In genomic region chr4:83581411-83582288, GRCh38 we compare ENCODE assay signal across 10 cellular contexts. TPM values are rescaled to one million over a fixed set of nuclear protein-coding genes. Genes with fewer than 3 reads are reported as not detected.
DNase-seq lines count a peak whose midpoint lies in the region; ATAC-seq, FAIRE-seq and TF ChIP-seq lines count a peak whose summit lies in the region.
"Had no signal": no experiment of that assay in that cellular context is flagged by ENCODE, and none has a peak within 500 bp of the region (broad histone marks: within the 10 kb centered on the region; RNA-seq: fewer than 3 reads in every experiment).

No MANE protein-coding gene starts in this region.

- H4K8ac ChIP-seq in trophoblast cell (ENCODE audit: low read depth, low read length): no peak overlapping the region

- CTCF ChIA-PET in HepG2 (lab: Yijun Ruan, JAX; ENCODE audit: low intra/inter-chr PET ratio, low total read pairs): interaction anchor here (1.1 kb wide), 1 partner anchor 72 kb away, joined by 3 read pairs; no protein-coding TSS in a partner anchor
- CTCF ChIA-PET in activated CD8-positive, alpha-beta T cell treated with anti-CD3 and anti-CD28 coated beads, Interleukin-2, amount 10 ng/mL, durations not matched to agents 7 days and 5 days (lab: Charles Lee): interaction anchor here (2.0 kb wide), 1 partner anchor 73 kb away, joined by 12 read pairs; no protein-coding TSS in a partner anchor

- no CpG with 5 or more reads among the region's 10 CpGs for WGBS in trophoblast cell (ENCODE audit: extremely low coverage, insufficient coverage, insufficient read length)
- WGBS in HepG2 (ENCODE audit: low lambda C conversion rate): 92% methylated on average over 10 of the region's 10 CpGs

- H3K23ac ChIP-seq in trophoblast cell (ENCODE audit: low read length): no peak overlapping the region

- no peak overlapping the region for H2BK120ac ChIP-seq in trophoblast cell (ENCODE audit: insufficient read depth, low read length, poor library complexity)

- H3K9me3 ChIP-seq in Karpas-422 (ENCODE audit: low read length): no peaks in the 10 kb centered on the region
- peaks cover 3% of the 10 kb centered on the region for H3K9me3 ChIP-seq in trophoblast cell (ENCODE audit: insufficient read depth, low read depth, low read length)
- H3K9me3 ChIP-seq in HepG2 (ENCODE audit: low read length): no peaks in the 10 kb centered on the region

- no peaks in the 10 kb centered on the region for H3K9me3 Mint-ChIP-seq in memory B cell
- no peaks in the 10 kb centered on the region for H3K9me3 Mint-ChIP-seq in activated CD8-positive, alpha-beta T cell treated with anti-CD3 and anti-CD28 coated beads, Interleukin-2, amount 10 ng/mL, durations not matched to agents 7 days and 5 days (ENCODE audit: insufficient read depth)

- H3K27me3 ChIP-seq in Karpas-422 (ENCODE audit: low read length) (no peaks in the 10 kb centered on the region), trophoblast cell (ENCODE audit: insufficient read depth, low read length) (no peaks in the 10 kb centered on the region), HepG2 (ENCODE audit: control insufficient read depth in 1 of 2, insufficient read depth in 2 of 2, low read length in 2 of 2) (no peaks in the 10 kb centered on the region; a peak in 1 of 5 replicates)

- no peak for FAIRE-seq in HepG2 (lab: Jason Lieb, UNC)
- FAIRE-seq: bronchial epithelial cell had no signal

- TF ChIP-seq RAD21 in HepG2 (CRISPR knock-in tag; IDR thresholded peaks at IDR 0.05): no peak

- no peak for TF ChIP-seq POLR2A in HepG2 (IDR thresholded peaks at IDR 0.05; ENCODE audit: insufficient read depth in 1 of 2, low read depth in 2 of 2, low read length in 2 of 2)

- H4K91ac ChIP-seq in trophoblast cell (ENCODE audit: low read depth, low read length): no peak overlapping the region

- BruUV-seq in HepG2 (replicated peaks; lab: Mats Ljungman, UMichigan): no TSS peak

- no peaks in the 10 kb centered on the region for H3K27me3 Mint-ChIP-seq in memory B cell
- H3K27me3 Mint-ChIP-seq in activated CD8-positive, alpha-beta T cell treated with anti-CD3 and anti-CD28 coated beads, Interleukin-2, amount 10 ng/mL, durations not matched to agents 7 days and 5 days (ENCODE audit: low read depth): peaks cover 6% of the 10 kb centered on the region

- H4K12ac ChIP-seq in trophoblast cell (ENCODE audit: low read depth, low read length): no peak overlapping the region

- peaks cover 11% of the 10 kb centered on the region for H3K4me1 ChIP-seq in Karpas-422 (ENCODE audit: low read length)
- H3K4me1 ChIP-seq in trophoblast cell (ENCODE audit: control insufficient read depth in 1 of 2, insufficient read depth in 2 of 2, low read length in 2 of 2): no peaks in the 10 kb centered on the region
- H3K4me1 ChIP-seq in HepG2 (ENCODE audit: insufficient read depth, low read length): peaks cover 7% of the 10 kb centered on the region

- intact Hi-C loops in HepG2 (cut with micrococcal nuclease; ENCODE audit: unreplicated experiment): loop anchor here (1.0 kb wide), 1 partner anchor 72 kb away; no protein-coding TSS in a partner anchor

- no peaks in the 10 kb centered on the region for H3K36me3 ChIP-seq in Karpas-422 (ENCODE audit: insufficient read depth, low read length)
- no peaks in the 10 kb centered on the region for H3K36me3 ChIP-seq in trophoblast cell (ENCODE audit: control insufficient read depth in 1 of 2, insufficient read depth in 2 of 2, low read length in 2 of 2)
- no peaks in the 10 kb centered on the region for H3K36me3 ChIP-seq in HepG2 (replicated peaks in 1 of 2; ENCODE audit: control insufficient read depth in 1 of 2, insufficient read depth in 2 of 2, low read length in 2 of 2)

- H3K18ac ChIP-seq in trophoblast cell (ENCODE audit: low read length): no peak overlapping the region

- H3K36me3 Mint-ChIP-seq in memory B cell: no peaks in the 10 kb centered on the region
- no peaks in the 10 kb centered on the region for H3K36me3 Mint-ChIP-seq in activated CD8-positive, alpha-beta T cell treated with anti-CD3 and anti-CD28 coated beads, Interleukin-2, amount 10 ng/mL, durations not matched to agents 7 days and 5 days (ENCODE audit: low read depth)

- no peak overlapping the region for H3K14ac ChIP-seq in trophoblast cell (ENCODE audit: low read length)

- H2BK5ac ChIP-seq in trophoblast cell (ENCODE audit: low read depth, low read length, poor library complexity): no peak overlapping the region

- no peak overlapping the region for H3K4ac ChIP-seq in trophoblast cell (ENCODE audit: low read depth, low read length)

- no peaks in the 10 kb centered on the region for H3K79me2 ChIP-seq in Karpas-422 (ENCODE audit: low read length)
- H3K79me2 ChIP-seq in trophoblast cell (ENCODE audit: control insufficient read depth, insufficient read depth, low read length, poor library complexity): no peaks in the 10 kb centered on the region
- no peaks in the 10 kb centered on the region for H3K79me2 ChIP-seq in HepG2 (ENCODE audit: insufficient read depth, low read length)

- H2AFZ ChIP-seq in Karpas-422 (ENCODE audit: low read length): peak overlapping the region; percentile 84; the same call in 1 of the 2 replicates
- H2AFZ ChIP-seq in trophoblast cell (ENCODE audit: insufficient read depth, low read length, poor library complexity): no peak overlapping the region
- no peak overlapping the region for H2AFZ ChIP-seq in HepG2 (ENCODE audit: low read length)

- H3K9me2 ChIP-seq in Karpas-422 (replicated peaks; ENCODE audit: insufficient read depth, low read length): no peaks in the 10 kb centered on the region

- DNase-seq in Karpas-422 (peak; percentile 42), memory B cell (ENCODE audit: low spot score in 2 of 2) (peak; percentile 15), trophoblast cell (no peak), HepG2 (ENCODE audit: low spot score) (no peak), NCI-H1092 treated with DMSO at 0.1 percent for 48 hours (lab: John Stamatoyannopoulos, UW) (no peak)
- DNase-seq in activated CD8-positive, alpha-beta T cell treated with anti-CD3 and anti-CD28 coated beads, Interleukin-2, amount 10 ng/mL, durations not matched to agents 7 days and 5 days: no peak
- DNase-seq: T-helper 9 cell had no signal

- peaks cover 16% of the 10 kb centered on the region for H3K4me1 Mint-ChIP-seq in memory B cell
- H3K4me1 Mint-ChIP-seq in activated CD8-positive, alpha-beta T cell treated with anti-CD3 and anti-CD28 coated beads, Interleukin-2, amount 10 ng/mL, durations not matched to agents 7 days and 5 days (ENCODE audit: low read depth): no peaks in the 10 kb centered on the region

- no peak overlapping the region; the same call in 1 of the 2 replicates for H3K9ac ChIP-seq in Karpas-422 (ENCODE audit: low read length)
- H3K9ac ChIP-seq in trophoblast cell (ENCODE audit: low read length): no peak overlapping the region
- no peak overlapping the region for H3K9ac ChIP-seq in HepG2 (ENCODE audit: insufficient read depth, low read depth, low read length)

- ATAC-seq in GM18907 (IDR thresholded peaks at IDR 0.05; ENCODE audit: unreplicated experiment): peak; percentile 77
- peak; percentile 77 for ATAC-seq in HG02610 (IDR thresholded peaks at IDR 0.05; ENCODE audit: unreplicated experiment)
- ATAC-seq in memory B cell (ENCODE audit: low read depth): peak; percentile 82
- no peak for ATAC-seq in HepG2
- ATAC-seq in activated CD8-positive, alpha-beta T cell treated with anti-CD3 and anti-CD28 coated beads, Interleukin-2, amount 10 ng/mL, durations not matched to agents 7 days and 5 days: no peak

- H2BK12ac ChIP-seq in trophoblast cell (ENCODE audit: low read length): no peak overlapping the region

- no peaks in the 10 kb centered on the region for H4K20me1 ChIP-seq in Karpas-422 (ENCODE audit: insufficient read depth, low read depth, low read length)
- H4K20me1 ChIP-seq in HepG2 (ENCODE audit: insufficient read depth, low read length): no peaks in the 10 kb centered on the region

- peak overlapping the region; percentile 44 for H3K4me2 ChIP-seq in Karpas-422 (ENCODE audit: low read depth, low read length, poor library complexity, severe bottlenecking)
- H3K4me2 ChIP-seq in trophoblast cell (ENCODE audit: low read length): no peak overlapping the region
- no peak overlapping the region for H3K4me2 ChIP-seq in HepG2 (ENCODE audit: low read depth, low read length)

- TF ChIP-seq CTCF in HepG2 (CRISPR knock-in tag; IDR thresholded peaks at IDR 0.05): no peak

- peak overlapping the region; percentile 71 for H3K4me3 Mint-ChIP-seq in memory B cell
- H3K4me3 Mint-ChIP-seq in activated CD8-positive, alpha-beta T cell treated with anti-CD3 and anti-CD28 coated beads, Interleukin-2, amount 10 ng/mL, durations not matched to agents 7 days and 5 days: no peak overlapping the region

- in situ Hi-C loops in HepG2 (cut with HindIII; ENCODE audit: extremely low pct_ligation_motif_present, low pct_unique_long_range_greater_than_20kb): no loop called here

- H3K79me1 ChIP-seq in trophoblast cell (ENCODE audit: low read length): no peaks in the 10 kb centered on the region

- H3K27ac ChIP-seq in Karpas-422 (ENCODE audit: low read length) (no peak overlapping the region), trophoblast cell (ENCODE audit: low read depth, low read length) (no peak overlapping the region), HepG2 (ENCODE audit: extremely low read length, insufficient read depth, low read length) (no peak overlapping the region)

- peak overlapping the region; percentile 81 for H3K27ac Mint-ChIP-seq in memory B cell
- no peak overlapping the region for H3K27ac Mint-ChIP-seq in activated CD8-positive, alpha-beta T cell treated with anti-CD3 and anti-CD28 coated beads, Interleukin-2, amount 10 ng/mL, durations not matched to agents 7 days and 5 days

- H2AK5ac ChIP-seq in trophoblast cell (ENCODE audit: low read length): no peak overlapping the region

- H3K4me3 ChIP-seq in Karpas-422 (ENCODE audit: low read length) (no peak overlapping the region), trophoblast cell (ENCODE audit: low read depth, low read length) (no peak overlapping the region), HepG2 (replicated peaks in 1 of 3; ENCODE audit: insufficient read depth in 1 of 3, low read depth in 2 of 3, low read length in 3 of 3) (no peak overlapping the region)

- TF ChIP-seq EP300 in HepG2 (IDR thresholded peaks at IDR 0.05; ENCODE audit: low read depth in 2 of 2, low read length in 2 of 2): no peak
- no peak for TF ChIP-seq EP300 in HepG2 (CRISPR knock-in tag; IDR thresholded peaks at IDR 0.05; ENCODE audit: borderline replicate concordance)

- POLR2A ChIA-PET in HepG2 (lab: Yijun Ruan, JAX): no interaction called here
- POLR2A ChIA-PET in activated CD8-positive, alpha-beta T cell treated with anti-CD3 and anti-CD28 coated beads, Interleukin-2, amount 10 ng/mL, durations not matched to agents 7 days and 5 days (lab: Charles Lee): interaction anchor here (0.6 to 0.8 kb wide), 2 partner anchors 9 to 54 kb away, joined by 3 to 4 read pairs; no protein-coding TSS in a partner anchor

RNA-seq across cellular contexts. Expression of gene GPAT3, which starts 45.7 kb away (rescaled TPM):
- total RNA-seq in Karpas-422 (2014; rRNA removed; shearing (Covaris generic); ENCODE audit: low replicate concordance): not detected in 2 replicates
- 3.9 and 4.2 TPM in 2 replicates for polyA plus RNA-seq in trophoblast cell (2013)
- 1.6 and 2.6 TPM in 2 replicates for total RNA-seq in HepG2 (2016; rRNA removed; fragmentation: Illumina TruSeq; extraction: Trizol)
- 0.44 and 0.61 TPM in 2 replicates for total RNA-seq in HepG2 (2016; cell fraction: cytosol; rRNA removed; fragmentation: Illumina TruSeq; extraction: Trizol; ENCODE audit: low read depth)
- total RNA-seq in HepG2 (2016; cell fraction: insoluble cytoplasmic fraction; rRNA removed; fragmentation: Illumina TruSeq; extraction: Trizol): 1.6 and 2.9 TPM in 2 replicates
- total RNA-seq in HepG2 (2016; cell fraction: membrane; rRNA removed; fragmentation: Illumina TruSeq; extraction: Trizol): 1.7 TPM in 2 replicates
- 2.6 and 3.3 TPM in 2 replicates for total RNA-seq in HepG2 (2016; cell fraction: nucleus; rRNA removed; fragmentation: Illumina TruSeq; extraction: Trizol)
- 1.9 and 2.4 TPM in 2 replicates for polyA plus RNA-seq in HepG2 (2011; rRNA removed)
- polyA plus RNA-seq in HepG2 (2011; cell fraction: cytosol; rRNA removed): 1.2 and 1.9 TPM in 2 replicates
- polyA plus RNA-seq in HepG2 (2011; cell fraction: nucleus; rRNA removed): 1.6 and 2.1 TPM in 2 replicates
- polyA plus RNA-seq in HepG2 (2012): 1.5 and 5.2 TPM in 2 replicates
- 0.33 and 0.34 TPM in 2 replicates for polyA plus RNA-seq in HepG2 (2016; cell fraction: cytosol; fragmentation: Illumina TruSeq; extraction: Trizol; ENCODE audit: low read depth)
- 1.3 and 1.4 TPM in 2 replicates for polyA plus RNA-seq in HepG2 (2016; cell fraction: insoluble cytoplasmic fraction; fragmentation: Illumina TruSeq; extraction: Trizol; ENCODE audit: low read depth)
- polyA plus RNA-seq in HepG2 (2016; cell fraction: membrane; fragmentation: Illumina TruSeq; extraction: Trizol; ENCODE audit: low read depth): 0.50 and 0.84 TPM in 2 replicates
- polyA plus RNA-seq in HepG2 (2016; cell fraction: nucleus; fragmentation: Illumina TruSeq; extraction: Trizol; ENCODE audit: insufficient read depth, low read depth): 3.0 and 4.0 TPM in 2 replicates
- 0.96 and 4.6 TPM in 2 replicates for polyA minus RNA-seq in HepG2 (2011; rRNA and poly(A)+ RNA removed; ENCODE audit: low replicate concordance)
- 1.1 and 2.4 TPM in 2 replicates for polyA minus RNA-seq in HepG2 (2011; cell fraction: cytosol; rRNA and poly(A)+ RNA removed)
- 1.7 and 2.8 TPM in 2 replicates for polyA minus RNA-seq in HepG2 (2011; cell fraction: nucleus; rRNA and poly(A)+ RNA removed)
- total RNA-seq in activated CD8-positive, alpha-beta T cell treated with anti-CD3 and anti-CD28 coated beads, Interleukin-2, amount 10 ng/mL, durations not matched to agents 7 days and 5 days: 1 to 10 TPM; 2.8 to 2.9 TPM

Comparison
In these comparisons a context has a peak if more than half of its experiments do, and no peak if none do; other contexts are left out.
1. ATAC-seq: peak in GM18907 (single experiment), HG02610 (single experiment) and memory B cell (single experiment); none in HepG2 (single experiment) and activated CD8-positive, alpha-beta T cell treated with anti-CD3 and anti-CD28 coated beads, Interleukin-2, amount 10 ng/mL, durations not matched to agents 7 days and 5 days (single experiment).
2. DNase-seq: peak in Karpas-422 (single experiment) and memory B cell (2 of 2); none in trophoblast cell (0 of 2), HepG2 (single experiment), NCI-H1092 treated with DMSO at 0.1 percent for 48 hours (single experiment) and activated CD8-positive, alpha-beta T cell treated with anti-CD3 and anti-CD28 coated beads, Interleukin-2, amount 10 ng/mL, durations not matched to agents 7 days and 5 days (single experiment).